ENCODE assay signal across 8 cellular contexts in the genomic region with DNA sequence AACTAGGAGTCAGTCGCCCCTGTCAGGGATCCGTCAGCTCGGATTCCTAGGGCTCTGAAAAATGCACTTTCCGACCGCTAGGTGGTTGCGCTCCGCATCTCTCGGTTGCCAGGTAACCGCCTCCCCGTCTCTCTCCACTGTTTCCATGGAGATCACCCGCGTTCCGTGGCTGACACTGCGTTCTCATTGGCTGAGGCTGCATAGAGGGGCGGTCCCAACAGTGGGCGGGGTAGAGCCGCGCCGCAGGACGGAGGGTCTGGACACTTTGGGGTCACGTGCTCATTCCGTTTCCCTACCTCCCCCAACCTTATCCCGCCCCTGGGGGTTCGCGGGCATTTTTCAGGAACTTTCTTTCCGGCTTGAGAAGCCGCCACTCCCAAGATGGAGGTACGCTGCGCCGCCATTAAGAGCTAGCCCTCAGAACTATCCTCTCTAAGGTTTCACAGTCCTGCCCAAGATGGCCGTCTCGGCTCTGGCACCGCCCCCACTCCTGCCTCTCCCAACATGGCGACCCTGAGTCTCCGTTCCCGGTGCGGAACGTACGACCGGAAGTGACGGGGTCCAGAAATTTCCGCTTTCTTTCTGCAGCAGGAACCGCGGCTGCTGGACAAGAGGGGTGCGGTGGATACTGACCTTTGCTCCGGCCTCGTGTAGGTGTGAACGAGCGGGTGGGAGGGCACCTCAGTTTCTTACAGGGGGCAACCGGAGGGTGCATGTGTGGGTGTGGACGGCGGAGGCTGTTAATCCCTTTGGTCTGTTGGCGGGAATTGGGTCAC.
DNase-seq lines count a peak whose midpoint lies in the region; ATAC-seq, FAIRE-seq and TF ChIP-seq lines count a peak whose summit lies in the region.

A gene (minus strand): TSS at position 65 of the 776 bp plus-strand sequence. CDS start 105 bp downstream, outside the sequence.
A gene with protein sequence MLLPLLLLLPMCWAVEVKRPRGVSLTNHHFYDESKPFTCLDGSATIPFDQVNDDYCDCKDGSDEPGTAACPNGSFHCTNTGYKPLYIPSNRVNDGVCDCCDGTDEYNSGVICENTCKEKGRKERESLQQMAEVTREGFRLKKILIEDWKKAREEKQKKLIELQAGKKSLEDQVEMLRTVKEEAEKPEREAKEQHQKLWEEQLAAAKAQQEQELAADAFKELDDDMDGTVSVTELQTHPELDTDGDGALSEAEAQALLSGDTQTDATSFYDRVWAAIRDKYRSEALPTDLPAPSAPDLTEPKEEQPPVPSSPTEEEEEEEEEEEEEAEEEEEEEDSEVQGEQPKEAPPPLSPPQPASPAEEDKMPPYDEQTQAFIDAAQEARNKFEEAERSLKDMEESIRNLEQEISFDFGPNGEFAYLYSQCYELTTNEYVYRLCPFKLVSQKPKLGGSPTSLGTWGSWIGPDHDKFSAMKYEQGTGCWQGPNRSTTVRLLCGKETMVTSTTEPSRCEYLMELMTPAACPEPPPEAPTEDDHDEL (plus strand): TSS at position 579 of the 776 bp plus-strand sequence. CDS start 483 bp downstream, outside the sequence.

- ATAC-seq in HG03196 (IDR thresholded peaks at IDR 0.05; ENCODE audit: unreplicated experiment): peak; percentile 88

- FAIRE-seq in islet of Langerhans (lab: Jason Lieb, UNC): peak; percentile 93

- H3K4me3 ChIP-seq in AG10803 (ENCODE audit: low read length): peak within 1 kb of the TSS; percentile 95

- DNase-seq in AG10803 (ENCODE audit: low read depth) (peak; percentile 100), NCI-H226 (peak; percentile 99), cerebellar cortex (ENCODE audit: low spot score) (peak; percentile 100)
- DNase-seq in activated CD4-positive, CD25-positive, alpha-beta regulatory T cell (lab: John Stamatoyannopoulos, UW): peak; percentile 99
- DNase-seq in stimulated activated CD4-positive, alpha-beta T cell treated with anti-CD3 and anti-CD28 coated beads, Interleukin-12 subunit alpha, Interleukin-12 subunit beta, amount 100 ng/mL, for 4 hours: peak; percentile 97

- in situ Hi-C loops in GM18951 (cut with MboI; ENCODE audit: low sequenced_read_pairs, unreplicated experiment): no loop called here

- TF ChIP-seq POLR2A in GM18951 (IDR thresholded peaks at IDR 0.05; ENCODE audit: extremely low read depth, insufficient read depth, insufficient read length): peak; percentile 82

- TF ChIP-seq CTCF in AG10803 (conservative IDR thresholded peaks at IDR 0.05; ENCODE audit: low read length): peak; percentile 79

Comparison
In these comparisons a context has a peak if more than half of its experiments do, and no peak if none do; other contexts are left out.
1. Peak in every context shown above with its lines: DNase-seq, ATAC-seq and H3K4me3 ChIP-seq.